Comparison of ENCODE assay signal across 1 cellular context in genomic region chr14:52936437-52936836, GRCh38.
TF ChIP-seq lines count a peak whose summit lies in the region.

No MANE protein-coding gene starts in this region.

TF ChIP-seq in GM23338, 12 proteins besides CTCF, POLR2A, EP300 and RAD21 (continued from another document):
- TF ChIP-seq ZNF462 (CRISPR knock-in tag; IDR thresholded peaks at IDR 0.05) (no peak), POLR2AphosphoS5 (IDR thresholded peaks at IDR 0.05; ENCODE audit: low read depth) (no peak), ZNF331 (CRISPR knock-in tag; IDR thresholded peaks at IDR 0.05; ENCODE audit: low read depth) (no peak), EZH2 (IDR thresholded peaks at IDR 0.05; ENCODE audit: low read depth, unreplicated experiment) (no peak), NANOG (IDR thresholded peaks at IDR 0.05; ENCODE audit: borderline replicate concordance) (no peak), ETS1 (IDR thresholded peaks at IDR 0.05) (no peak)
